In the genomic region with DNA sequence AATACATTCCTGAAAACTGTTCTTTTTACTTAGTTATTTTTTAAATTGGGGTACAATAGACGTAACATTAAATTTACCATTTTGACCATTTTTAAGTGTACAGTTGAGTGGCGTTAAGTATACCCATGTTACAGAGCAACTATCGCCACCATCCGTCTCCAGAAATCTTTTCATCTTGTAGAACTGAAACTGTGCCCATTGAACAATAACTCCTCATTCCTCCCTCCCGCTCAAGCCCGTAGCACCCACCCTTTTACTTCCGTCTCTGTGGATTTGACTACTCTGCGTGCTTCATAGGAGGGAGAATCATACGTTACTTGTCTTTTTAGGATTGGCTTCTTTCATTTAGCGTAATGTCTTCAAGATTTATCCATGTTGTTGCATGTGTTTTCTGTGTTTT, we compare ENCODE assay signal across 12 cellular contexts. TPM values are rescaled to one million over a fixed set of nuclear protein-coding genes. Genes with fewer than 3 reads are reported as not detected.
A peak's percentile ranks its signal among the peaks of the same experiment; 100 is the strongest.
DNase-seq lines count a peak whose midpoint lies in the region; ATAC-seq and TF ChIP-seq lines count a peak whose summit lies in the region.
"Had no signal": no experiment of that assay in that cellular context is flagged by ENCODE, and none has a peak within 500 bp of the region (broad histone marks: within the 10 kb centered on the region; RNA-seq: fewer than 3 reads in every experiment).

No MANE protein-coding gene starts in this region.

- H3K4me3 ChIP-seq in GM12864 (ENCODE audit: low read depth, low read length): peak overlapping the region; percentile 22; the same call in 1 of the 2 replicates
- peak overlapping the region; percentile 15; the same call in 1 of the 2 replicates for H3K4me3 ChIP-seq in SJCRH30
- H3K4me3 ChIP-seq: ascending aorta, SJSA1 had no signal

- 0 out of 2 replicates have a peak, but pooled peaks cover 1% of the 10 kb centered on the region for H3K36me3 ChIP-seq in SJCRH30
- H3K36me3 ChIP-seq: ascending aorta, SJSA1 had no signal

- no peak for TF ChIP-seq CTCF in GM12864 (IDR thresholded peaks at IDR 0.05; ENCODE audit: low read depth, low read length, missing control alignments)

- peak overlapping the region; percentile 62 to 93 (median 82) for H3K4me3 Mint-ChIP-seq in naive B cell

- intact Hi-C loops in sciatic nerve (cut with DNase I): no loop called here

- no peaks in the 10 kb centered on the region for H3K9me3 Mint-ChIP-seq in naive B cell

- peak overlapping the region; percentile 91 for H3K27ac ChIP-seq in SJCRH30
- H3K27ac ChIP-seq: ascending aorta, SJSA1 had no signal

- peak overlapping the region in 4 of 6 donors; percentile 86 to 98 (median 94) for H3K27ac Mint-ChIP-seq in naive B cell

- H3K27me3 Mint-ChIP-seq in naive B cell: no peaks in the 10 kb centered on the region

- ATAC-seq in GM21423 (IDR thresholded peaks at IDR 0.05; ENCODE audit: unreplicated experiment) (peak; percentile 22), naive B cell (ENCODE audit: low read depth in 2 of 2) (peak; percentile 71 to 78), HG03139 (IDR thresholded peaks at IDR 0.05; ENCODE audit: unreplicated experiment) (no peak), sciatic nerve (no peak)

- H3K4me1 ChIP-seq in SJCRH30: peaks cover 65% of the 10 kb centered on the region

- H3K4me1 Mint-ChIP-seq in naive B cell: peaks cover 69 to 92% (median 92%) of the 10 kb centered on the region in 3 donors

- peaks cover 0 to 5% of the 10 kb centered on the region in 2 donors for H3K36me3 Mint-ChIP-seq in naive B cell

- DNase-seq in GM12864 (ENCODE audit: low read depth) (no peak), SJCRH30 (no peak), naive B cell (peak; percentile 64), germinal center (ENCODE audit: low spot score) (no peak), NCI-H510A (lab: John Stamatoyannopoulos, UW) (no peak), sciatic nerve (ENCODE audit: low spot score) (no peak)
- DNase-seq: DMS153, mammary epithelial cell had no signal

- H3K9me3 ChIP-seq in SJCRH30 (replicated peaks): no peaks in the 10 kb centered on the region
- H3K9me3 ChIP-seq: ascending aorta, SJSA1 had no signal

- H3K27me3 ChIP-seq in SJCRH30: no peaks in the 10 kb centered on the region
- H3K27me3 ChIP-seq: ascending aorta, SJSA1 had no signal

RNA-seq across cellular contexts. Expression of gene TMEM131L, which starts 55.3 kb away (rescaled TPM):
- total RNA-seq in SJCRH30 (2014; rRNA removed; shearing (Covaris generic)): 55.0 and 61.3 TPM in 2 replicates
- polyA plus RNA-seq in naive B cell (ENCODE audit: low read depth in 6 of 6): 10 to 100 TPM; 52.2 to 86.7 (median 68.1) TPM
- total RNA-seq in sciatic nerve: 15.2 TPM

Comparison
In these comparisons a context has a peak if more than half of its experiments do, and no peak if none do; other contexts are left out.
1. ATAC-seq: peak in GM21423 (single experiment) and naive B cell (2 of 2); none in HG03139 (single experiment) and sciatic nerve (single experiment).